8 cellular contexts compared by ENCODE assay signal in the genomic region with DNA sequence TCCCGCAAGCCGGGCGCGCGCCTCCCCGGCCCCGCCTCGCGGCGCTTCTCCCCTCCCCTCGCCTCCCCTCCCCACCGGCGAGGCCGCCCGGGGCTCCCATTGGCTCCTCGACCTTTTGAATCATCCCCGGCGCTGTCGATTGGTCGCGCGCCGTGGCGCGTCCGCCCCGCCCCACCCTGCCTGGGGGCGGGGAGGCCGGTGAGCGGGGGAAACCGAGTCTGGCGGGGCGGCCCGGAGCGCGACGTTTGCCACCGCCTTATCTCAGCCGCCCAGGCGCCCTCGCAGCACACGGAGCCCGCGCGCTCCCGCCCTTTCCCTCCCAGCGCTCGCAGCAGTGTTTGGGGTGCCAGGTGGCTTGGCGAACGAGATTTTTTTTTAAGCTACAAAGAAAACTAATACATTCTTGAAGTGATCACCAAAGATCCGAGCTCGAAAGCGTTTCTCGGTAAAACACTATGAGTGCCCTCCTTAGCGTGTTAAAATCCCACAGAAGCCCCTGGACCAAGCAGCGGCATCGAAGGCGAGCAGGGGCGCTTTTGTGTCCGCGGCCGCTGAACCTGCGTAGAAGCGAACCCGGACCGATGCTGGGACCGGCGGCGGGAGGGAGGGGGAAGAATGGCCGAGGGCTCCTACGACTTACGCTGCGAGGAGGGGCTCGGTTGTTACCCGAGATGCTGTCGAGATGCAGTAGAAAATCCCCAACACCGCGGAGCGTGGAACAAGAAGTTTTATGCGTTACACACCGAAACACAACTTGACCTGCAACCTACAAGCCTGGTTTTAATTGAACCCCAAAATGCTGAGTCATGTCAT. TPM values are rescaled to one million over a fixed set of nuclear protein-coding genes. Genes with fewer than 3 reads are reported as not detected.
DNase-seq lines count a peak whose midpoint lies in the region; ATAC-seq and TF ChIP-seq lines count a peak whose summit lies in the region.

No MANE protein-coding gene starts in this region.

- WGBS in lower leg skin, 2 donors: 0 to 1% methylated on average over 43 to 47 of the region's 81 CpGs

- no peak for TF ChIP-seq POLR2A in lower leg skin (IDR thresholded peaks at IDR 0.05)

- intact Hi-C loops in lower leg skin (cut with DNase I; ENCODE audit: low total_unique reads): no loop called here

- DNase-seq in C1 segment of cervical spinal cord (lab: John Stamatoyannopoulos, UW): peak; percentile 41 to 96 (median 90)
- DNase-seq in NCI-H526 treated with DMSO at 0.1 percent for 48 hours (lab: John Stamatoyannopoulos, UW): peak; percentile 74
- DNase-seq in activated CD4-positive, alpha-beta T cell treated with anti-CD3 and anti-CD28 coated beads, Interleukin-2, amount 50 U/mL, for 48 hours: peak; percentile 87 to 91
- DNase-seq in dermis blood vessel endothelial cell: peak; percentile 95
- peak; percentile 91 to 98 for DNase-seq in lower leg skin (ENCODE audit: low spot score in 2 of 2)
- peak; percentile 89 to 93 for DNase-seq in stimulated activated CD4-positive, alpha-beta T cell treated with anti-CD3 and anti-CD28 coated beads, Interleukin-4, amount 100 ng/mL, for 4 hours

- no peak for TF ChIP-seq CTCF in lower leg skin (IDR thresholded peaks at IDR 0.05)

- H3K4me3 ChIP-seq in lower leg skin (ENCODE audit: low read depth, poor library complexity, severe bottlenecking): peak overlapping the region; percentile 84

- ATAC-seq in GM19328 (IDR thresholded peaks at IDR 0.05; ENCODE audit: unreplicated experiment): peak; percentile 91
- ATAC-seq in HG03460 (IDR thresholded peaks at IDR 0.05; ENCODE audit: unreplicated experiment): peak; percentile 86

RNA-seq across cellular contexts. Expression of gene LBR, which starts 0.4 kb away (rescaled TPM):
- total RNA-seq in dermis blood vessel endothelial cell (132 and 156 TPM in 2 replicates), lower leg skin (10 to 100 TPM; 16.4 to 47.7 (median 22.5) TPM)

Comparison
In these comparisons a context has a peak if more than half of its experiments do, and no peak if none do; other contexts are left out.
1. Peak in every context shown above with its lines: DNase-seq, ATAC-seq and H3K4me3 ChIP-seq.